Comparison of ENCODE assay signal across 8 cellular contexts in the genomic region with DNA sequence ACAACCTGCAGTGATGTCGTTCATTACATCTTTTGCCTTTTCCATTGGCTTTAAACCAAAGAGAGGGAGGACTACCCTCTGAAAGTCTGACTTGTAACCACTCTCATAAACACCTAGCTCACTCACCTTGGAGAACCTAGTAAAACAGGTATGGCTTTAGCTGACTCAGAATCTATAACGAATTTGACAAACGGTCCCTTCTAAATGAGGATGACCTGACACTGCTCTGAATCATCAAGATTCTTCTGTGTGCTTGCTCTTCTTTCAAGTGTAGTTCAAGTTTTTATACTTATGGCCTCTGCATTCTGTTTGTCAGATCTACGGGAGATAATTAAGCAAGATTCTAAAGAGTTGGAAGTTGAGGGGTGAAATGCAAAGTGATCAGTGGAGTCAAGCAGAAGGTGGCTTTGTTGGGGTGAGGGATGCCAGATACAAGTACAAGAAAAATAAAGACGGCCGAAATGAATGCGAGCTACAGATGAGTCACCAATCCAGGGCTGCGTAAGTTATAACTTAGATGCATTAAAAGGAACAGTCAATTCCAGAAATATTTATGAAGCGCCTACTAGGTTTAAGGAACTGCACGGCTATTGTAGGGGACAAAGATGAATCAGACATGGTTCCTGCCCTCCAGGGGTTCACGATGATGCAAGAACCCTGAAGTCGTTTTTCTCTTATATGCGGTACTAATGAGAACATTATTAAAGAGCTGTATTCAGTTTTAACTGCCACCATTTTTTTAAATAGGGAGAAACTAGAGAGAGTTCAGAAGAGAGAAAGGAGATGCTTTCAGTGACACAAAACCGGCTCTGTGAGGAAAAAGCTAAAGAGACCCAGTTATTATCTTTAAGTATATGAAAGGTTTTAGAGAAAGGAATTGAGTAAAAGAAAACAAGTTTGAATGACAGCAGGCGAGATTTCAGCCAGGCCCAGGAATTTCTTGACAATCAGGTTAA. TPM values are rescaled to one million over a fixed set of nuclear protein-coding genes. Genes with fewer than 3 reads are reported as not detected.
DNase-seq lines count a peak whose midpoint lies in the region; ATAC-seq and TF ChIP-seq lines count a peak whose summit lies in the region.
"Had no signal": no experiment of that assay in that cellular context is flagged by ENCODE, and none has a peak within 500 bp of the region (broad histone marks: within the 10 kb centered on the region; RNA-seq: fewer than 3 reads in every experiment).

No MANE protein-coding gene starts in this region.

- H4K20me1 ChIP-seq in smooth muscle cell (ENCODE audit: low read depth): peaks cover 88% of the 10 kb centered on the region

- no peak overlapping the region for H2AFZ ChIP-seq in smooth muscle cell (ENCODE audit: low read depth)

- H3K36me3 ChIP-seq in HEK293 (ENCODE audit: control insufficient read depth in 2 of 2, insufficient read depth in 1 of 2, low read length in 2 of 2) (peaks cover 0 to 2% of the 10 kb centered on the region in 2 experiments; a peak in 1 of 3 replicates), smooth muscle cell (ENCODE audit: low read depth) (no peaks in the 10 kb centered on the region)

- peak overlapping the region; percentile 56 for H3K4me2 ChIP-seq in smooth muscle cell

- POLR2A ChIA-PET in HEK293 (lab: Yijun Ruan, JAX): no interaction called here

- H3K4me3 ChIP-seq in HEK293 (ENCODE audit: low read depth, low read length): peak overlapping the region; percentile 12; the same call in 1 of the 2 replicates
- peak overlapping the region; percentile 11 for H3K4me3 ChIP-seq in smooth muscle cell
- H3K4me3 ChIP-seq: heart right ventricle had no signal

- peak; percentile 69 for ATAC-seq in SK-N-SH treated with all-trans-retinoic acid at 6 μM for 48 hours
- ATAC-seq: heart right ventricle had no signal

- H3K27me3 ChIP-seq in smooth muscle cell (ENCODE audit: low read depth): no peaks in the 10 kb centered on the region
- H3K27me3 ChIP-seq: heart right ventricle had no signal

- peaks cover 80% of the 10 kb centered on the region for H3K79me2 ChIP-seq in smooth muscle cell (ENCODE audit: low read depth)

- no peak for TF ChIP-seq CTCF in HEK293 (tag by site-specific recombination; IDR thresholded peaks at IDR 0.05)
- no peak for TF ChIP-seq CTCF in smooth muscle cell (IDR thresholded peaks at IDR 0.05; ENCODE audit: borderline replicate concordance, insufficient read depth, poor library complexity, severe bottlenecking)

- no peaks in the 10 kb centered on the region for H3K9me3 ChIP-seq in HEK293 (ENCODE audit: control insufficient read depth, insufficient read depth, low read depth, low read length)
- H3K9me3 ChIP-seq in smooth muscle cell (replicated peaks; ENCODE audit: low read depth): no peaks in the 10 kb centered on the region
- H3K9me3 ChIP-seq: heart right ventricle had no signal

- H3K27ac ChIP-seq in HEK293 (ENCODE audit: extremely low read depth, low read depth, low read length) (no peak overlapping the region), epithelial cell of prostate (peak overlapping the region; percentile 96), smooth muscle cell (ENCODE audit: low read depth) (peak overlapping the region; percentile 81)

- H3K4me1 ChIP-seq in HEK293 (ENCODE audit: control insufficient read depth, insufficient read depth, low read length) (peaks cover 9% of the 10 kb centered on the region), smooth muscle cell (ENCODE audit: low read depth) (peaks cover 11% of the 10 kb centered on the region)

- H3K9ac ChIP-seq in smooth muscle cell (ENCODE audit: low read depth): peak overlapping the region; percentile 36

- 47% methylated on average over 15 of the region's 15 CpGs for WGBS in smooth muscle cell (ENCODE audit: low lambda C conversion rate)

- CTCF ChIA-PET in HEK293 (lab: Yijun Ruan, JAX): interaction anchor here (0.6 to 1.0 kb wide), 3 partner anchors 12 to 231 kb away, joined by 3 read pairs; no protein-coding TSS in a partner anchor

- DNase-seq in epithelial cell of prostate (ENCODE audit: low read depth, low spot score) (peak; percentile 82), smooth muscle cell (lab: John Stamatoyannopoulos, UW; ENCODE audit: unreplicated experiment) (no peak), AG20443 (ENCODE audit: low spot score) (no peak), DMS79 (lab: John Stamatoyannopoulos, UW) (no peak), ureter (ENCODE audit: low spot score) (no peak)
- DNase-seq: heart right ventricle had no signal

- H3F3A ChIP-seq in smooth muscle cell (ENCODE audit: low read depth): peaks cover 17% of the 10 kb centered on the region

TF ChIP-seq in HEK293, 187 proteins besides CTCF, POLR2A, EP300 and RAD21 (continues in another document):
- TF ChIP-seq, protein P1, sequence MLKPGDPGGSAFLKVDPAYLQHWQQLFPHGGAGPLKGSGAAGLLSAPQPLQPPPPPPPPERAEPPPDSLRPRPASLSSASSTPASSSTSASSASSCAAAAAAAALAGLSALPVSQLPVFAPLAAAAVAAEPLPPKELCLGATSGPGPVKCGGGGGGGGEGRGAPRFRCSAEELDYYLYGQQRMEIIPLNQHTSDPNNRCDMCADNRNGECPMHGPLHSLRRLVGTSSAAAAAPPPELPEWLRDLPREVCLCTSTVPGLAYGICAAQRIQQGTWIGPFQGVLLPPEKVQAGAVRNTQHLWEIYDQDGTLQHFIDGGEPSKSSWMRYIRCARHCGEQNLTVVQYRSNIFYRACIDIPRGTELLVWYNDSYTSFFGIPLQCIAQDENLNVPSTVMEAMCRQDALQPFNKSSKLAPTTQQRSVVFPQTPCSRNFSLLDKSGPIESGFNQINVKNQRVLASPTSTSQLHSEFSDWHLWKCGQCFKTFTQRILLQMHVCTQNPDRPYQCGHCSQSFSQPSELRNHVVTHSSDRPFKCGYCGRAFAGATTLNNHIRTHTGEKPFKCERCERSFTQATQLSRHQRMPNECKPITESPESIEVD (tag by site-specific recombination; IDR thresholded peaks at IDR 0.05): peak; percentile 28; the same call in 1 of the 2 replicates
- TF ChIP-seq GLIS2 (tag by site-specific recombination; IDR thresholded peaks at IDR 0.05) (no peak), KLF10 (tag by site-specific recombination; IDR thresholded peaks at IDR 0.05) (0 out of 2 replicates have a peak, but pooled peaks have one; percentile 12), ZBTB20 (tag by site-specific recombination; IDR thresholded peaks at IDR 0.05) (peak; percentile 16; the same call in 1 of the 2 replicates)

TF ChIP-seq in SK-N-SH treated with all-trans-retinoic acid at 6 μM for 48 hours, 23 proteins besides CTCF, POLR2A, EP300 and RAD21 (continues in another document):
- TF ChIP-seq, protein P2, sequence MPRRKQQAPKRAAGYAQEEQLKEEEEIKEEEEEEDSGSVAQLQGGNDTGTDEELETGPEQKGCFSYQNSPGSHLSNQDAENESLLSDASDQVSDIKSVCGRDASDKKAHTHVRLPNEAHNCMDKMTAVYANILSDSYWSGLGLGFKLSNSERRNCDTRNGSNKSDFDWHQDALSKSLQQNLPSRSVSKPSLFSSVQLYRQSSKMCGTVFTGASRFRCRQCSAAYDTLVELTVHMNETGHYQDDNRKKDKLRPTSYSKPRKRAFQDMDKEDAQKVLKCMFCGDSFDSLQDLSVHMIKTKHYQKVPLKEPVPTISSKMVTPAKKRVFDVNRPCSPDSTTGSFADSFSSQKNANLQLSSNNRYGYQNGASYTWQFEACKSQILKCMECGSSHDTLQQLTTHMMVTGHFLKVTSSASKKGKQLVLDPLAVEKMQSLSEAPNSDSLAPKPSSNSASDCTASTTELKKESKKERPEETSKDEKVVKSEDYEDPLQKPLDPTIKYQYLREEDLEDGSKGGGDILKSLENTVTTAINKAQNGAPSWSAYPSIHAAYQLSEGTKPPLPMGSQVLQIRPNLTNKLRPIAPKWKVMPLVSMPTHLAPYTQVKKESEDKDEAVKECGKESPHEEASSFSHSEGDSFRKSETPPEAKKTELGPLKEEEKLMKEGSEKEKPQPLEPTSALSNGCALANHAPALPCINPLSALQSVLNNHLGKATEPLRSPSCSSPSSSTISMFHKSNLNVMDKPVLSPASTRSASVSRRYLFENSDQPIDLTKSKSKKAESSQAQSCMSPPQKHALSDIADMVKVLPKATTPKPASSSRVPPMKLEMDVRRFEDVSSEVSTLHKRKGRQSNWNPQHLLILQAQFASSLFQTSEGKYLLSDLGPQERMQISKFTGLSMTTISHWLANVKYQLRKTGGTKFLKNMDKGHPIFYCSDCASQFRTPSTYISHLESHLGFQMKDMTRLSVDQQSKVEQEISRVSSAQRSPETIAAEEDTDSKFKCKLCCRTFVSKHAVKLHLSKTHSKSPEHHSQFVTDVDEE (CRISPR knock-in tag; IDR thresholded peaks at IDR 0.05): no peak
- TF ChIP-seq ZNF8 (CRISPR knock-in tag; IDR thresholded peaks at IDR 0.05): no peak
- no peak for TF ChIP-seq ARNTL (CRISPR knock-in tag; IDR thresholded peaks at IDR 0.05; ENCODE audit: borderline replicate concordance, low read depth)
- peak; percentile 66; the same call in 1 of the 2 replicates for TF ChIP-seq CSDC2 (CRISPR knock-in tag; IDR thresholded peaks at IDR 0.05)
- TF ChIP-seq ESRRG (CRISPR knock-in tag; IDR thresholded peaks at IDR 0.05): no peak
- TF ChIP-seq, protein P3, sequence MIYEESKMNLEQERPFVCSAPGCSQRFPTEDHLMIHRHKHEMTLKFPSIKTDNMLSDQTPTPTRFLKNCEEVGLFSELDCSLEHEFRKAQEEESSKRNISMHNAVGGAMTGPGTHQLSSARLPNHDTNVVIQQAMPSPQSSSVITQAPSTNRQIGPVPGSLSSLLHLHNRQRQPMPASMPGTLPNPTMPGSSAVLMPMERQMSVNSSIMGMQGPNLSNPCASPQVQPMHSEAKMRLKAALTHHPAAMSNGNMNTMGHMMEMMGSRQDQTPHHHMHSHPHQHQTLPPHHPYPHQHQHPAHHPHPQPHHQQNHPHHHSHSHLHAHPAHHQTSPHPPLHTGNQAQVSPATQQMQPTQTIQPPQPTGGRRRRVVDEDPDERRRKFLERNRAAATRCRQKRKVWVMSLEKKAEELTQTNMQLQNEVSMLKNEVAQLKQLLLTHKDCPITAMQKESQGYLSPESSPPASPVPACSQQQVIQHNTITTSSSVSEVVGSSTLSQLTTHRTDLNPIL (CRISPR knock-in tag; IDR thresholded peaks at IDR 0.05; ENCODE audit: low read depth): peak; percentile 13; the same call in 1 of the 2 replicates
- no peak for TF ChIP-seq PPARA (CRISPR knock-in tag; IDR thresholded peaks at IDR 0.05; ENCODE audit: borderline replicate concordance)
- peak; percentile 77 for TF ChIP-seq ISL1 (CRISPR knock-in tag; IDR thresholded peaks at IDR 0.05)
- TF ChIP-seq RARB (CRISPR knock-in tag; IDR thresholded peaks at IDR 0.05): no peak
- no peak for TF ChIP-seq TCF4 (CRISPR knock-in tag; IDR thresholded peaks at IDR 0.05; ENCODE audit: borderline replicate concordance)
- TF ChIP-seq ZFP3 (CRISPR knock-in tag; IDR thresholded peaks at IDR 0.05): peak; percentile 40; the same call in 1 of the 2 replicates
- no peak for TF ChIP-seq ZFP30 (CRISPR knock-in tag; IDR thresholded peaks at IDR 0.05)
- TF ChIP-seq BACH2 (CRISPR knock-in tag; IDR thresholded peaks at IDR 0.05; ENCODE audit: borderline replicate concordance): no peak
- TF ChIP-seq TOX (CRISPR knock-in tag; IDR thresholded peaks at IDR 0.05; ENCODE audit: borderline replicate concordance): no peak

RNA-seq across cellular contexts. Expression of a gene that starts 6.5 kb away (rescaled TPM):
- total RNA-seq in smooth muscle cell (7.2 and 11.2 TPM in 2 replicates), ureter (48.2 TPM)
- polyA plus RNA-seq in smooth muscle cell: 3.0 and 7.3 TPM in 2 replicates

RNA-seq across cellular contexts. Expression of a gene that starts 57.8 kb away (rescaled TPM):
- total RNA-seq in smooth muscle cell (not detected in 2 replicates), ureter (13.0 TPM)
- 0.27 and 0.51 TPM in 2 replicates for polyA plus RNA-seq in smooth muscle cell

Comparison
In these comparisons a context has a peak if more than half of its experiments do, and no peak if none do; other contexts are left out.
1. RNA of a gene that starts 57.8 kb away (total RNA-seq): 13.0 TPM in ureter (single experiment); not detected in smooth muscle cell; every median in the first group is over 10 times any median in the second.